Comparison of ENCODE assay signal across 9 cellular contexts in genomic region chr10:98323221-98324164, GRCh38. TPM values are rescaled to one million over a fixed set of nuclear protein-coding genes. Genes with fewer than 3 reads are reported as not detected.
A peak's percentile ranks its signal among the peaks of the same experiment; 100 is the strongest.
DNase-seq lines count a peak whose midpoint lies in the region; ATAC-seq and TF ChIP-seq lines count a peak whose summit lies in the region.
"Had no signal": no experiment of that assay in that cellular context is flagged by ENCODE, and none has a peak within 500 bp of the region (broad histone marks: within the 10 kb centered on the region; RNA-seq: fewer than 3 reads in every experiment).

No MANE protein-coding gene starts in this region.

- no peaks in the 10 kb centered on the region for H3K36me3 ChIP-seq in heart left ventricle

- no peak overlapping the region for H3K4me3 ChIP-seq in heart left ventricle

- TF ChIP-seq CTCF in heart left ventricle (IDR thresholded peaks at IDR 0.05), result no peak

- H3K27ac ChIP-seq in heart left ventricle, result peak overlapping the region in 7 of 12 donors; percentile 6 to 49 (median 35)
- H3K27ac ChIP-seq: VCaP had no signal

- DNase-seq in ACHN (peak; percentile 53), HS-27A (ENCODE audit: low read depth) (peak; percentile 71), SKM-1 treated with dmso at 0.1 percent for 144 hours (lab: John Stamatoyannopoulos, UW; ENCODE audit: unreplicated experiment) (peak; percentile 92), heart left ventricle (peak; percentile 70 to 89 (median 86)), stromal cell of bone marrow (ENCODE audit: low read depth) (peak; percentile 90), NCI-H2227 (lab: John Stamatoyannopoulos, UW; ENCODE audit: unreplicated experiment) (no peak), DMS 273 (lab: John Stamatoyannopoulos, UW; ENCODE audit: unreplicated experiment) (no peak), COLO829 (ENCODE audit: low spot score) (no peak)

- H3K9me3 ChIP-seq in heart left ventricle, result peaks cover 0 to 2% (median 0%) of the 10 kb centered on the region in 12 donors

- TF ChIP-seq POLR2A in heart left ventricle (IDR thresholded peaks at IDR 0.05), result no peak

- WGBS in heart left ventricle, 4 donors, result 53 to 75% (median 62%) methylated on average over 4 of the region's 4 CpGs

- H3K4me1 ChIP-seq in heart left ventricle, result peaks cover 0 to 28% (median 11%) of the 10 kb centered on the region in 12 donors

- H3K27me3 ChIP-seq in heart left ventricle, result peaks cover 0 to 6% (median 0%) of the 10 kb centered on the region in 9 donors

- peak; percentile 91 to 94 (median 93) for ATAC-seq in heart left ventricle

- in situ Hi-C loops in ACHN (cut with HindIII; ENCODE audit: low pct_ligation_motif_present, low pct_unique_long_range_greater_than_20kb, low sequenced_read_pairs), result no loop called here

- intact Hi-C loops in heart left ventricle (cut with DNase I), result loop anchor here in 1 of 10 donors (1.0 kb wide), 1 partner anchor 38 kb away; no protein-coding TSS in a partner anchor

RNA-seq across cellular contexts. Expression of gene LOXL4, which starts 55.5 kb away (rescaled TPM):
- total RNA-seq in heart left ventricle, result 10 to 100 TPM in 2 of 9 donors, 1 to 10 TPM in 7; 1.0 to 68.8 (median 1.7) TPM
- polyA plus RNA-seq in heart left ventricle, result 10 to 100 TPM in 1 of 2 donors, under 1 TPM in 1; 0.88 to 13.5 TPM

Comparison
In these comparisons a context has a peak if more than half of its experiments do, and no peak if none do; other contexts are left out.
1. DNase-seq: peak in ACHN (single experiment), HS-27A (single experiment), SKM-1 treated with dmso at 0.1 percent for 144 hours (single experiment), heart left ventricle (5 of 5) and stromal cell of bone marrow (single experiment); none in NCI-H2227 (single experiment), DMS 273 (single experiment) and COLO829 (single experiment).